Comparison of ENCODE assay signal across 8 cellular contexts in genomic region chr15:63381301-63382192, GRCh38. TPM values are rescaled to one million over a fixed set of nuclear protein-coding genes. Genes with fewer than 3 reads are reported as not detected.
A peak's percentile ranks its signal among the peaks of the same experiment; 100 is the strongest.
DNase-seq lines count a peak whose midpoint lies in the region; ATAC-seq and TF ChIP-seq lines count a peak whose summit lies in the region.

Gene CA12, minus strand, starts transcription at chr15:63381846. Its CDS starts 126 bp downstream, at chr15:63381720.

- ATAC-seq in activated naive CD8-positive, alpha-beta T cell treated with anti-CD3 and anti-CD28 coated beads, Interleukin-2, amount 10 ng/mL, durations not matched to agents 7 days and 5 days (ENCODE audit: low read depth), result peak; percentile 77
- ATAC-seq in GM18519 (IDR thresholded peaks at IDR 0.05; ENCODE audit: low FRiP score, unreplicated experiment), result no peak

- intact Hi-C loops in left ventricle myocardium inferior (cut with micrococcal nuclease), result no loop called here

- peak within 1 kb of the TSS; percentile 73 for H3K4me3 Mint-ChIP-seq in activated naive CD8-positive, alpha-beta T cell treated with anti-CD3 and anti-CD28 coated beads, Interleukin-2, amount 10 ng/mL, durations not matched to agents 7 days and 5 days
- peak within 1 kb of the TSS in 1 of 5 donors; percentile 38 for H3K4me3 Mint-ChIP-seq in immature natural killer cell

- H3K27ac Mint-ChIP-seq in activated naive CD8-positive, alpha-beta T cell treated with anti-CD3 and anti-CD28 coated beads, Interleukin-2, amount 10 ng/mL, durations not matched to agents 7 days and 5 days, result no peak within 1 kb of the TSS
- no peak within 1 kb of the TSS for H3K27ac Mint-ChIP-seq in immature natural killer cell

- no peaks in the 10 kb centered on the region for H3K9me3 Mint-ChIP-seq in activated naive CD8-positive, alpha-beta T cell treated with anti-CD3 and anti-CD28 coated beads, Interleukin-2, amount 10 ng/mL, durations not matched to agents 7 days and 5 days
- no peaks in the 10 kb centered on the region for H3K9me3 Mint-ChIP-seq in immature natural killer cell

- POLR2A ChIA-PET in BJ (lab: Charles Lee), result no interaction called here
- POLR2A ChIA-PET in activated naive CD8-positive, alpha-beta T cell treated with anti-CD3 and anti-CD28 coated beads, Interleukin-2, amount 10 ng/mL, durations not matched to agents 7 days and 5 days (lab: Charles Lee), result interaction anchor here (0.7 kb wide), 1 partner anchor 96 kb away, joined by 6 read pairs; no protein-coding TSS in a partner anchor

- peaks cover 12% of the 10 kb centered on the region for H3K4me1 ChIP-seq in left ventricle myocardium inferior

- H3K27ac ChIP-seq in left ventricle myocardium inferior (replicated peaks), result no peak within 1 kb of the TSS

- H3K36me3 Mint-ChIP-seq in activated naive CD8-positive, alpha-beta T cell treated with anti-CD3 and anti-CD28 coated beads, Interleukin-2, amount 10 ng/mL, durations not matched to agents 7 days and 5 days, result no peaks in the 10 kb centered on the region
- H3K36me3 Mint-ChIP-seq in immature natural killer cell, result no peaks in the 10 kb centered on the region

- peaks cover 16% of the 10 kb centered on the region for H3K4me1 Mint-ChIP-seq in activated naive CD8-positive, alpha-beta T cell treated with anti-CD3 and anti-CD28 coated beads, Interleukin-2, amount 10 ng/mL, durations not matched to agents 7 days and 5 days
- peaks cover 4 to 10% of the 10 kb centered on the region in 2 donors for H3K4me1 Mint-ChIP-seq in immature natural killer cell

- peaks cover 59% of the 10 kb centered on the region for H3K27me3 Mint-ChIP-seq in activated naive CD8-positive, alpha-beta T cell treated with anti-CD3 and anti-CD28 coated beads, Interleukin-2, amount 10 ng/mL, durations not matched to agents 7 days and 5 days
- H3K27me3 Mint-ChIP-seq in immature natural killer cell (ENCODE audit: low read depth in 3 of 3), result peaks cover 8 to 41% (median 14%) of the 10 kb centered on the region in 3 donors

- H3K9me3 ChIP-seq in left ventricle myocardium inferior (replicated peaks), result no peaks in the 10 kb centered on the region

- H3K4me3 ChIP-seq in BJ (ENCODE audit: low read depth, low read length) (peak within 1 kb of the TSS; percentile 47), left ventricle myocardium inferior (peak within 1 kb of the TSS; percentile 64)

- CTCF ChIA-PET in BJ (lab: Yijun Ruan, JAX), result interaction anchor here (0.7 to 1.5 kb wide), 4 partner anchors 11 to 93 kb away, joined by 3 to 4 read pairs (median 4); no protein-coding TSS in a partner anchor

- H3K27me3 ChIP-seq in BJ (ENCODE audit: control insufficient read depth, insufficient read depth, low read length) (no peaks in the 10 kb centered on the region), left ventricle myocardium inferior (ENCODE audit: low read depth) (peaks cover 64% of the 10 kb centered on the region)

- TF ChIP-seq CTCF in BJ (IDR thresholded peaks at IDR 0.05; ENCODE audit: insufficient read depth, low read depth, low read length) (no peak), left ventricle myocardium inferior (IDR thresholded peaks at IDR 0.05; ENCODE audit: borderline replicate concordance) (no peak)

- DNase-seq in BJ (ENCODE audit: low read depth), result no peak
- DNase-seq in HuH-7.5 (ENCODE audit: low spot score), result peak; percentile 43
- peak; percentile 55 for DNase-seq in activated naive CD8-positive, alpha-beta T cell treated with anti-CD3 and anti-CD28 coated beads, Interleukin-2, amount 10 ng/mL, durations not matched to agents 7 days and 5 days
- peak; percentile 20 for DNase-seq in left ventricle myocardium inferior
- peak; percentile 43 for DNase-seq in renal cortical epithelial cell (ENCODE audit: low read depth)
- no peak for DNase-seq in immature natural killer cell
- no peak for DNase-seq in RPMI8226

- no peaks in the 10 kb centered on the region for H3K36me3 ChIP-seq in BJ (ENCODE audit: control insufficient read depth, insufficient read depth, low read length)
- H3K36me3 ChIP-seq in left ventricle myocardium inferior, result no peaks in the 10 kb centered on the region

RNA-seq across cellular contexts. Expression of gene CA12, which starts in this region (rescaled TPM):
- polyA plus RNA-seq in BJ (2011; rRNA removed) (13.1 and 16.9 TPM in 2 replicates), immature natural killer cell (not detected)
- polyA minus RNA-seq in BJ (2011; rRNA and poly(A)+ RNA removed), result 4.7 and 5.8 TPM in 2 replicates
- total RNA-seq in activated naive CD8-positive, alpha-beta T cell treated with anti-CD3 and anti-CD28 coated beads, Interleukin-2, amount 10 ng/mL, durations not matched to agents 7 days and 5 days, result not detected
- total RNA-seq in left ventricle myocardium inferior (0.25 TPM), renal cortical epithelial cell (19.6 and 26.4 TPM in 2 replicates)

Comparison
In these comparisons a context has a peak if more than half of its experiments do, and no peak if none do; other contexts are left out.
1. RNA of gene CA12 (total RNA-seq): 19.6 to 26.4 TPM in renal cortical epithelial cell; 0.25 TPM in left ventricle myocardium inferior (single experiment) and not detected in activated naive CD8-positive, alpha-beta T cell treated with anti-CD3 and anti-CD28 coated beads, Interleukin-2, amount 10 ng/mL, durations not matched to agents 7 days and 5 days; every median in the first group is over 10 times any median in the second.
2. RNA of gene CA12 (polyA plus RNA-seq): 13.1 to 16.9 TPM in BJ; not detected in immature natural killer cell; every median in the first group is over 10 times any median in the second.
3. Peak in DNase-seq and ATAC-seq in activated naive CD8-positive, alpha-beta T cell treated with anti-CD3 and anti-CD28 coated beads, Interleukin-2, amount 10 ng/mL, durations not matched to agents 7 days and 5 days; RNA of the gene not detected or under 1 TPM.
4. Peak in DNase-seq and H3K4me3 ChIP-seq in left ventricle myocardium inferior; RNA of the gene not detected or under 1 TPM.
5. DNase-seq: peak in HuH-7.5 (single experiment) and renal cortical epithelial cell (single experiment); none in BJ (single experiment), immature natural killer cell (0 of 3) and RPMI8226 (single experiment).